8 cellular contexts compared by ENCODE assay signal in genomic region chr13:72808917-72809500, GRCh38. TPM values are rescaled to one million over a fixed set of nuclear protein-coding genes. Genes with fewer than 3 reads are reported as not detected.
A peak's percentile ranks its signal among the peaks of the same experiment; 100 is the strongest.
DNase-seq lines count a peak whose midpoint lies in the region; ATAC-seq, FAIRE-seq and TF ChIP-seq lines count a peak whose summit lies in the region.

No MANE protein-coding gene starts in this region.

- peak; percentile 45 to 78 (median 70) for TF ChIP-seq CTCF in heart left ventricle (IDR thresholded peaks at IDR 0.05)

- intact Hi-C loops in heart left ventricle (cut with DNase I) (loop anchor here in 1 of 10 donors (10.0 kb wide), 1 partner anchor 896 kb away; no protein-coding TSS in a partner anchor), left ventricle myocardium superior (cut with micrococcal nuclease) (no loop called here)

- H3K36me3 ChIP-seq in heart left ventricle: peaks cover 0 to 40% (median 8%) of the 10 kb centered on the region in 9 donors

- no peak for TF ChIP-seq POLR2A in heart left ventricle (IDR thresholded peaks at IDR 0.05)

- ATAC-seq in heart left ventricle (no peak), left ventricle myocardium superior (no peak), GM19463 (IDR thresholded peaks at IDR 0.05; ENCODE audit: unreplicated experiment) (no peak), HG02970 (IDR thresholded peaks at IDR 0.05; ENCODE audit: low FRiP score, unreplicated experiment) (no peak)

- FAIRE-seq in urothelium cell line (lab: Jason Lieb, UNC): no peak

- peaks cover 0 to 5% (median 0%) of the 10 kb centered on the region in 12 donors for H3K9me3 ChIP-seq in heart left ventricle

- no peak overlapping the region for H3K27ac ChIP-seq in heart left ventricle

- H3K4me1 ChIP-seq in heart left ventricle: no peaks in the 10 kb centered on the region

- no peak overlapping the region for H3K4me3 ChIP-seq in heart left ventricle

- no peaks in the 10 kb centered on the region for H3K27me3 ChIP-seq in heart left ventricle

- WGBS in heart left ventricle, 4 donors: 9 to 31% (median 24%) methylated on average over 1 of the region's 1 CpG

- no peak for DNase-seq in heart left ventricle
- DNase-seq in left ventricle myocardium superior: no peak
- DNase-seq in RPMI8226: peak; percentile 8
- DNase-seq in glomerular visceral epithelial cell (ENCODE audit: extremely low spot score): peak; percentile 32
- peak; percentile 0 for DNase-seq in urothelium cell line (ENCODE audit: low spot score)
- DNase-seq in mucosa of gallbladder (ENCODE audit: low spot score): no peak

RNA-seq across cellular contexts. Expression of gene PIBF1, which starts 27.1 kb away (rescaled TPM):
- total RNA-seq in heart left ventricle (10 to 100 TPM in 7 of 9 donors, 1 to 10 TPM in 2; 7.6 to 24.1 (median 12.8) TPM), left ventricle myocardium superior (11.2 TPM), mucosa of gallbladder (16.5 TPM)
- polyA plus RNA-seq in heart left ventricle: 10 to 100 TPM in 1 of 2 donors, 1 to 10 TPM in 1; 9.1 to 12.9 TPM

RNA-seq across cellular contexts. Expression of gene DIS3, which starts 27.3 kb away (rescaled TPM):
- total RNA-seq in heart left ventricle (10 to 100 TPM; 13.9 to 22.2 (median 17.7) TPM), left ventricle myocardium superior (13.6 TPM), mucosa of gallbladder (29.1 TPM)
- 10 to 100 TPM in 1 of 2 donors, 1 to 10 TPM in 1; 4.8 to 14.6 TPM for polyA plus RNA-seq in heart left ventricle

Comparison
In these comparisons a context has a peak if more than half of its experiments do, and no peak if none do; other contexts are left out.
1. DNase-seq: peak in RPMI8226 (single experiment), glomerular visceral epithelial cell (single experiment) and urothelium cell line (single experiment); none in heart left ventricle (0 of 5), left ventricle myocardium superior (single experiment) and mucosa of gallbladder (single experiment).